In the genomic region with DNA sequence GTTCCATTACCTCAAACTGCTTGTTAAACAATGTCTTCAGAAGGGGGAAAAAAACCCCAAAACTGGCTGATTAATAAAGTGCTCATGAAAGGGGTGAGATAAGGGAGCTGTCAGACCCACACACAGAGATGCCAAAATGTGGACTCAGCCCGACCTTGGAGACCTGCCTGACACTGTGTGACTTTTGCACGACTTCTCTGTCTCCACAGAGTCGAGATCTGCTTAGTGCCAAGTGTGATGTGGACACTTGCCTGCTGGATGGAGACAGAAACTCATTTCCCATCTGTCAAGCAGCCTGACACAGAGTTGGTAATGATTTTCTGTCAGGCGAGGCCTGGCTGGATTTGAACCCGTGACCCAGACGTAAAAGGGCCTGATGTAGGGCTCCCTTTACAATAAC, we compare ENCODE assay signal across 21 cellular contexts. TPM values are rescaled to one million over a fixed set of nuclear protein-coding genes. Genes with fewer than 3 reads are reported as not detected.
DNase-seq lines count a peak whose midpoint lies in the region; TF ChIP-seq lines count a peak whose summit lies in the region.
"Had no signal": no experiment of that assay in that cellular context is flagged by ENCODE, and none has a peak within 500 bp of the region (broad histone marks: within the 10 kb centered on the region; RNA-seq: fewer than 3 reads in every experiment).

No MANE protein-coding gene starts in this region.

- no peak overlapping the region for H3K4me3 ChIP-seq in left ventricle myocardium inferior
- H3K4me3 ChIP-seq: colonic mucosa, GM12878, ovary had no signal

- no peak for TF ChIP-seq CTCF in left ventricle myocardium inferior (IDR thresholded peaks at IDR 0.05; ENCODE audit: borderline replicate concordance)

- intact Hi-C loops in left ventricle myocardium inferior (cut with micrococcal nuclease) (no loop called here), head of caudate nucleus (cut with DNase I) (no loop called here)

- H3K4me1 Mint-ChIP-seq in T-helper 2 cell treated with Interferon-gamma antibody and Interleukin-4, amounts not matched to agents 5 μg/mL and 100 μg/mL, for 36 hours (ENCODE audit: low read depth): peaks cover 8% of the 10 kb centered on the region

- H3K4me1 ChIP-seq in left ventricle myocardium inferior: peaks cover 51% of the 10 kb centered on the region

- peaks cover 2% of the 10 kb centered on the region for H3K27me3 Mint-ChIP-seq in T-helper 2 cell treated with Interferon-gamma antibody and Interleukin-4, amounts not matched to agents 5 μg/mL and 100 μg/mL, for 36 hours (ENCODE audit: low read depth)

- no peaks in the 10 kb centered on the region for H3K9me3 Mint-ChIP-seq in T-helper 2 cell treated with Interferon-gamma antibody and Interleukin-4, amounts not matched to agents 5 μg/mL and 100 μg/mL, for 36 hours
- H3K9me3 Mint-ChIP-seq: IgD-negative memory B cell; natural killer cell treated with Interleukin-12 subunit alpha and Interleukin-12 subunit beta and Interleukin-15 and Interleukin-18, amount 100 ng/mL, for 72 hours; T-helper 1 cell treated with Interleukin-12 subunit alpha and Interleukin-12 subunit beta and Interleukin-4 antibody, amounts not matched to agents 30 μg/mL and 1 μg/mL, for 36 hours had no signal

- no peaks in the 10 kb centered on the region for H3K36me3 ChIP-seq in left ventricle myocardium inferior
- H3K36me3 ChIP-seq: brain microvascular endothelial cell, colonic mucosa, ovary had no signal

- no peak overlapping the region for H3K27ac ChIP-seq in left ventricle myocardium inferior (replicated peaks)
- H3K27ac ChIP-seq: brain microvascular endothelial cell, colonic mucosa, ovary had no signal

- no peaks in the 10 kb centered on the region for H3K27me3 ChIP-seq in left ventricle myocardium inferior (ENCODE audit: low read depth)
- H3K27me3 ChIP-seq: brain microvascular endothelial cell, colonic mucosa, ovary had no signal

- H3K36me3 Mint-ChIP-seq in T-helper 2 cell treated with Interferon-gamma antibody and Interleukin-4, amounts not matched to agents 5 μg/mL and 100 μg/mL, for 36 hours (ENCODE audit: low read depth): no peaks in the 10 kb centered on the region
- H3K36me3 Mint-ChIP-seq: activated naive CD4-positive, alpha-beta T cell treated with anti-CD3 and anti-CD28 coated beads, Interleukin-2, amount 50 U/mL, for 72 hours; natural killer cell treated with Interleukin-12 subunit alpha and Interleukin-12 subunit beta and Interleukin-15 and Interleukin-18, amount 100 ng/mL, for 72 hours had no signal

- H3K27ac Mint-ChIP-seq in T-helper 2 cell treated with Interferon-gamma antibody and Interleukin-4, amounts not matched to agents 5 μg/mL and 100 μg/mL, for 36 hours: no peak overlapping the region
- H3K27ac Mint-ChIP-seq: natural killer cell treated with Interleukin-12 subunit alpha and Interleukin-12 subunit beta and Interleukin-15 and Interleukin-18, amount 100 ng/mL, for 72 hours; T-helper 1 cell treated with Interleukin-12 subunit alpha and Interleukin-12 subunit beta and Interleukin-4 antibody, amounts not matched to agents 30 μg/mL and 1 μg/mL, for 36 hours had no signal

- peak; percentile 39 for DNase-seq in T-helper 2 cell treated with Interferon-gamma antibody and Interleukin-4, amounts not matched to agents 5 μg/mL and 100 μg/mL, for 36 hours (ENCODE audit: low spot score)
- DNase-seq in T-helper 2 cell (no peak), left ventricle myocardium inferior (peak; percentile 22), H4 (ENCODE audit: low spot score) (no peak), head of caudate nucleus (no peak)
- peak; percentile 13 for DNase-seq in stimulated activated CD4-positive, alpha-beta T cell treated with anti-CD3 and anti-CD28 coated beads, Interleukin-15, amount 100 ng/mL, for 24 hours
- DNase-seq in stimulated activated CD4-positive, alpha-beta T cell treated with anti-CD3 and anti-CD28 coated beads, Interleukin-2, amount 100 ng/mL, for 24 hours: no peak
- no peak for DNase-seq in central memory CD4-positive, alpha-beta T cell
- DNase-seq: 8988T, glutamatergic neuron, NCI-H2107, NCI-H510A, ovary had no signal

- no peak overlapping the region for H3K4me3 Mint-ChIP-seq in T-helper 2 cell treated with Interferon-gamma antibody and Interleukin-4, amounts not matched to agents 5 μg/mL and 100 μg/mL, for 36 hours
- H3K4me3 Mint-ChIP-seq: IgD-negative memory B cell; natural killer cell treated with Interleukin-12 subunit alpha and Interleukin-12 subunit beta and Interleukin-15 and Interleukin-18, amount 100 ng/mL, for 72 hours; T-helper 1 cell treated with Interleukin-12 subunit alpha and Interleukin-12 subunit beta and Interleukin-4 antibody, amounts not matched to agents 30 μg/mL and 1 μg/mL, for 36 hours had no signal

- H3K9me3 ChIP-seq in left ventricle myocardium inferior (replicated peaks): no peaks in the 10 kb centered on the region
- H3K9me3 ChIP-seq: colonic mucosa, ovary had no signal

RNA-seq across cellular contexts. Expression of gene REELD1, which starts 31.6 kb away (rescaled TPM):
- not detected for total RNA-seq in left ventricle myocardium inferior
- not detected in 2 replicates for total RNA-seq in H4 (2014; rRNA removed; shearing (Covaris generic))
- total RNA-seq: SK-MEL-5 had no signal

Comparison
In these comparisons a context has a peak if more than half of its experiments do, and no peak if none do; other contexts are left out.
1. DNase-seq: peak in T-helper 2 cell treated with Interferon-gamma antibody and Interleukin-4, amounts not matched to agents 5 μg/mL and 100 μg/mL, for 36 hours (single experiment), stimulated activated CD4-positive, alpha-beta T cell treated with anti-CD3 and anti-CD28 coated beads, Interleukin-15, amount 100 ng/mL, for 24 hours (single experiment) and left ventricle myocardium inferior (single experiment); none in T-helper 2 cell (0 of 5), stimulated activated CD4-positive, alpha-beta T cell treated with anti-CD3 and anti-CD28 coated beads, Interleukin-2, amount 100 ng/mL, for 24 hours (0 of 2), central memory CD4-positive, alpha-beta T cell (single experiment), H4 (single experiment) and head of caudate nucleus (0 of 42).